ENCODE assay signal across 31 cellular contexts in genomic region chr7:87029078-87029477, GRCh38.
"Had no signal": no experiment of that assay in that cellular context is flagged by ENCODE, and none has a peak within 500 bp of the region (broad histone marks: within the 10 kb centered on the region; RNA-seq: fewer than 3 reads in every experiment).

No MANE protein-coding gene starts in this region.

- H3K27ac Mint-ChIP-seq: activated B cell treated with CpG ODN at 0.5 μM for 24 hours; activated CD4-positive, alpha-beta memory T cell treated with anti-CD3 and anti-CD28 coated beads for 36 hours; activated CD4-positive, alpha-beta T cell treated with anti-CD3 and anti-CD28 coated beads, Interleukin-2, amount 10 ng/mL, durations not matched to agents 24 days and 14 days; activated CD8-positive, alpha-beta T cell treated with anti-CD3 and anti-CD28 coated beads for 36 hours; activated naive CD4-positive, alpha-beta T cell treated with anti-CD3 and anti-CD28 coated beads for 36 hours; activated naive CD4-positive, alpha-beta T cell treated with anti-CD3 and anti-CD28 coated beads, Interleukin-2, amount 50 U/mL, for 72 hours; activated naive CD8-positive, alpha-beta T cell treated with anti-CD3 and anti-CD28 coated beads for 36 hours; activated T-cell treated with anti-CD3 and anti-CD28 coated beads, Interleukin-2, amount 50 U/mL, for 72 hours; activated T-helper 1 cell treated with anti-CD3 and anti-CD28 coated beads, Interleukin-12 subunit alpha, Interleukin-12 subunit beta, Interleukin-2, Interleukin-4 antibody, amounts not matched to agents 30 ng/mL and 10 ng/mL and 1 ng/mL, durations not matched to agents 14 hours and 24 hours and 36 hours; activated T-helper 17 cell treated with anti-CD3 and anti-CD28 coated beads, Interleukin-2, amount 50 U/mL, for 72 hours; T-helper 17 cell had no signal

- H3K4me1 Mint-ChIP-seq: activated CD4-positive, alpha-beta T cell treated with anti-CD3 and anti-CD28 coated beads, Interleukin-2, amount 10 ng/mL, durations not matched to agents 24 days and 14 days; activated naive CD8-positive, alpha-beta T cell treated with anti-CD3 and anti-CD28 coated beads for 36 hours; activated T-helper 17 cell treated with anti-CD3 and anti-CD28 coated beads, Interleukin-2, amount 50 U/mL, for 72 hours; T-helper 17 cell had no signal

- H3K9me3 Mint-ChIP-seq: activated CD4-positive, alpha-beta T cell treated with anti-CD3 and anti-CD28 coated beads, Interleukin-2, amount 10 ng/mL, durations not matched to agents 24 days and 14 days; activated T-helper 1 cell treated with anti-CD3 and anti-CD28 coated beads, Interleukin-12 subunit alpha, Interleukin-12 subunit beta, Interleukin-2, Interleukin-4 antibody, amounts not matched to agents 30 ng/mL and 10 ng/mL and 1 ng/mL, durations not matched to agents 14 hours and 24 hours and 36 hours had no signal

- H3K4me3 ChIP-seq: adrenal gland, body of pancreas, breast epithelium had no signal

- H3K27me3 Mint-ChIP-seq: activated B cell treated with CpG ODN at 0.5 μM for 24 hours; activated CD4-positive, alpha-beta memory T cell treated with anti-CD3 and anti-CD28 coated beads for 36 hours; activated CD4-positive, alpha-beta T cell treated with anti-CD3 and anti-CD28 coated beads, Interleukin-2, amount 10 ng/mL, durations not matched to agents 24 days and 14 days; activated T-helper 17 cell treated with anti-CD3 and anti-CD28 coated beads, Interleukin-2, amount 50 U/mL, for 72 hours; T-helper 17 cell had no signal

- ATAC-seq: activated CD8-positive, alpha-beta T cell treated with anti-CD3 and anti-CD28 coated beads for 36 hours; activated naive CD4-positive, alpha-beta T cell treated with anti-CD3 and anti-CD28 coated beads, Interleukin-2, amount 50 U/mL, for 72 hours; activated T-cell treated with anti-CD3 and anti-CD28 coated beads, Interleukin-2, amount 50 U/mL, for 4 hours; activated T-cell treated with anti-CD3 and anti-CD28 coated beads, Interleukin-2, amount 50 U/mL, for 72 hours; activated T-helper 17 cell treated with anti-CD3 and anti-CD28 coated beads, Interleukin-2, amount 50 U/mL, for 72 hours; body of pancreas; T-helper 17 cell had no signal

- H3K9me3 ChIP-seq: adrenal gland, body of pancreas, breast epithelium had no signal

- H3K27ac ChIP-seq: adrenal gland, body of pancreas, brain microvascular endothelial cell, breast epithelium, VCaP had no signal

- H3K4me3 Mint-ChIP-seq: activated B cell treated with CpG ODN at 0.5 μM for 24 hours; activated CD4-positive, alpha-beta memory T cell treated with anti-CD3 and anti-CD28 coated beads for 36 hours; activated CD4-positive, alpha-beta T cell treated with anti-CD3 and anti-CD28 coated beads, Interleukin-2, amount 10 ng/mL, durations not matched to agents 24 days and 14 days; activated CD8-positive, alpha-beta T cell treated with anti-CD3 and anti-CD28 coated beads for 36 hours; activated naive CD4-positive, alpha-beta T cell treated with anti-CD3 and anti-CD28 coated beads for 36 hours; activated naive CD8-positive, alpha-beta T cell treated with anti-CD3 and anti-CD28 coated beads for 36 hours; activated T-cell treated with anti-CD3 and anti-CD28 coated beads, Interleukin-2, amount 50 U/mL, for 4 hours; activated T-cell treated with anti-CD3 and anti-CD28 coated beads, Interleukin-2, amount 50 U/mL, for 72 hours; activated T-helper 1 cell treated with anti-CD3 and anti-CD28 coated beads, Interleukin-12 subunit alpha, Interleukin-12 subunit beta, Interleukin-2, Interleukin-4 antibody, amounts not matched to agents 30 ng/mL and 10 ng/mL and 1 ng/mL, durations not matched to agents 14 hours and 24 hours and 36 hours; activated T-helper 17 cell treated with anti-CD3 and anti-CD28 coated beads, Interleukin-2, amount 50 U/mL, for 72 hours; T-helper 17 cell had no signal

- H3K27me3 ChIP-seq: adrenal gland, body of pancreas, brain microvascular endothelial cell, breast epithelium had no signal

- H3K4me1 ChIP-seq: adrenal gland, body of pancreas, breast epithelium had no signal

- DNase-seq: activated B cell treated with CpG ODN at 0.5 μM for 24 hours; activated CD4-positive, alpha-beta memory T cell treated with anti-CD3 and anti-CD28 coated beads for 36 hours; activated CD4-positive, alpha-beta T cell treated with anti-CD3 and anti-CD28 coated beads for 4 hours; activated CD4-positive, alpha-beta T cell treated with anti-CD3 and anti-CD28 coated beads, Interleukin-2, amount 10 ng/mL, durations not matched to agents 24 days and 14 days; activated CD4-positive, alpha-beta T cell treated with anti-CD3 and anti-CD28 coated beads, Interleukin-2, amount 50 U/mL, for 1 hour; activated CD4-positive, alpha-beta T cell treated with anti-CD3 and anti-CD28 coated beads, Interleukin-2, amount 50 U/mL, for 4 hours; activated CD4-positive, CD25-positive, alpha-beta regulatory T cell treated with anti-CD3 and anti-CD28 coated beads, Interleukin-2, amount 50 U/mL, for 72 hours; activated CD8-positive, alpha-beta memory T cell treated with anti-CD3 and anti-CD28 coated beads, Interleukin-2, amount 50 U/mL, for 4 hours; activated effector memory CD4-positive, alpha-beta T cell treated with anti-CD3 and anti-CD28 coated beads, Interleukin-2, amount 50 U/mL, for 16 hours; activated gamma-delta T cell treated with Interleukin-2 at 50 U/mL for 16 hours; activated naive CD4-positive, alpha-beta T cell; activated naive CD4-positive, alpha-beta T cell treated with anti-CD3 and anti-CD28 coated beads for 36 hours; activated naive CD4-positive, alpha-beta T cell treated with anti-CD3 and anti-CD28 coated beads, Interleukin-2, amount 50 U/mL, for 16 hours; activated naive CD8-positive, alpha-beta T cell treated with anti-CD3 and anti-CD28 coated beads for 36 hours; activated T-cell treated with anti-CD3 and anti-CD28 coated beads for 4 hours; activated T-cell treated with anti-CD3 and anti-CD28 coated beads, Interleukin-2, amount 50 U/mL, for 1 hour; activated T-cell treated with anti-CD3 and anti-CD28 coated beads, Interleukin-2, amount 50 U/mL, for 4 hours; activated T-cell treated with anti-CD3 and anti-CD28 coated beads, Interleukin-2, amount 50 U/mL, for 72 hours; adrenal gland; amniotic stem cell; aorta; body of pancreas; brain microvascular endothelial cell; central memory CD4-positive, alpha-beta T cell; T-helper 17 cell had no signal

- H3K36me3 ChIP-seq: adrenal gland, brain microvascular endothelial cell, breast epithelium had no signal

- H3K36me3 Mint-ChIP-seq: activated naive CD4-positive, alpha-beta T cell treated with anti-CD3 and anti-CD28 coated beads, Interleukin-2, amount 50 U/mL, for 72 hours had no signal
